ENCODE assay signal across 11 cellular contexts in genomic region chr12:107322063-107322462, GRCh38.
A peak's percentile ranks its signal among the peaks of the same experiment; 100 is the strongest.
DNase-seq lines count a peak whose midpoint lies in the region; ATAC-seq lines count a peak whose summit lies in the region.
"Had no signal": no experiment of that assay in that cellular context is flagged by ENCODE, and none has a peak within 500 bp of the region (broad histone marks: within the 10 kb centered on the region; RNA-seq: fewer than 3 reads in every experiment).

No MANE protein-coding gene starts in this region.

- no peaks in the 10 kb centered on the region for H3K9me3 ChIP-seq in effector memory CD4-positive, alpha-beta T cell (ENCODE audit: control insufficient read depth, low read length)

- no peaks in the 10 kb centered on the region for H3K9me3 Mint-ChIP-seq in stimulated activated naive CD8-positive, alpha-beta T cell treated with anti-CD3 and anti-CD28 coated beads, Interleukin-15, Interleukin-2, amounts not matched to agents 100 ng/mL and 50 ng/mL, for 24 hours

- ATAC-seq in HG03342 (IDR thresholded peaks at IDR 0.05; ENCODE audit: unreplicated experiment): no peak

- no peaks in the 10 kb centered on the region for H3K36me3 ChIP-seq in effector memory CD4-positive, alpha-beta T cell (ENCODE audit: control insufficient read depth, insufficient read depth, low read length)

- peaks cover 16% of the 10 kb centered on the region for H3K4me1 ChIP-seq in effector memory CD4-positive, alpha-beta T cell (ENCODE audit: control insufficient read depth, insufficient read depth, low read length, poor library complexity, severe bottlenecking)

- H3K27me3 Mint-ChIP-seq in stimulated activated naive CD8-positive, alpha-beta T cell treated with anti-CD3 and anti-CD28 coated beads, Interleukin-15, Interleukin-2, amounts not matched to agents 100 ng/mL and 50 ng/mL, for 24 hours: peaks cover 2% of the 10 kb centered on the region

- H3K4me3 ChIP-seq in effector memory CD4-positive, alpha-beta T cell (ENCODE audit: insufficient read depth, low read depth, low read length, poor library complexity, severe bottlenecking): peak overlapping the region; percentile 75

- peak overlapping the region; percentile 60 for H3K27ac ChIP-seq in effector memory CD4-positive, alpha-beta T cell (ENCODE audit: insufficient read depth, low read length, poor library complexity, severe bottlenecking)

- peak; percentile 48 for DNase-seq in activated naive CD4-positive, alpha-beta T cell treated with Interleukin-2 at 50 U/mL for 16 hours
- DNase-seq in activated naive CD4-positive, alpha-beta T cell treated with anti-CD3 and anti-CD28 coated beads, Interleukin-2, amount 50 U/mL, for 16 hours: no peak
- peak; percentile 42 for DNase-seq in activated CD4-positive, alpha-beta T cell treated with anti-CD3 and anti-CD28 coated beads, Interleukin-2, amount 50 U/mL, for 1 hour
- DNase-seq in effector memory CD4-positive, alpha-beta T cell: peak in 1 of 3 donors; percentile 22
- DNase-seq in OCI-M1 (lab: John Stamatoyannopoulos, UW): no peak
- DNase-seq in SKM-1 treated with dmso at 0.1 percent for 144 hours (lab: John Stamatoyannopoulos, UW; ENCODE audit: unreplicated experiment): no peak
- DNase-seq: activated CD4-positive, CD25-positive, alpha-beta regulatory T cell treated with anti-CD3 and anti-CD28 coated beads, Interleukin-2, amount 50 U/mL, for 72 hours; GOT3; kidney glomerular epithelial cell had no signal

- H3K27me3 ChIP-seq in effector memory CD4-positive, alpha-beta T cell (replicated peaks; ENCODE audit: control insufficient read depth, insufficient read depth, low read length, poor library complexity, severe bottlenecking): no peaks in the 10 kb centered on the region

- peak overlapping the region; percentile 98 for H3K27ac Mint-ChIP-seq in stimulated activated naive CD8-positive, alpha-beta T cell treated with anti-CD3 and anti-CD28 coated beads, Interleukin-15, Interleukin-2, amounts not matched to agents 100 ng/mL and 50 ng/mL, for 24 hours

- peaks cover 59% of the 10 kb centered on the region for H3K4me1 Mint-ChIP-seq in stimulated activated naive CD8-positive, alpha-beta T cell treated with anti-CD3 and anti-CD28 coated beads, Interleukin-15, Interleukin-2, amounts not matched to agents 100 ng/mL and 50 ng/mL, for 24 hours (ENCODE audit: low read depth)

- H3K36me3 Mint-ChIP-seq in stimulated activated naive CD8-positive, alpha-beta T cell treated with anti-CD3 and anti-CD28 coated beads, Interleukin-15, Interleukin-2, amounts not matched to agents 100 ng/mL and 50 ng/mL, for 24 hours (ENCODE audit: low read depth): peaks cover 5% of the 10 kb centered on the region

- peak overlapping the region; percentile 94 for H3K4me3 Mint-ChIP-seq in stimulated activated naive CD8-positive, alpha-beta T cell treated with anti-CD3 and anti-CD28 coated beads, Interleukin-15, Interleukin-2, amounts not matched to agents 100 ng/mL and 50 ng/mL, for 24 hours

Comparison
In these comparisons a context has a peak if more than half of its experiments do, and no peak if none do; other contexts are left out.
1. DNase-seq: peak in activated naive CD4-positive, alpha-beta T cell treated with Interleukin-2 at 50 U/mL for 16 hours (single experiment) and activated CD4-positive, alpha-beta T cell treated with anti-CD3 and anti-CD28 coated beads, Interleukin-2, amount 50 U/mL, for 1 hour (single experiment); none in activated naive CD4-positive, alpha-beta T cell treated with anti-CD3 and anti-CD28 coated beads, Interleukin-2, amount 50 U/mL, for 16 hours (single experiment), OCI-M1 (single experiment) and SKM-1 treated with dmso at 0.1 percent for 144 hours (single experiment).